Comparison of ENCODE assay signal across 8 cellular contexts in the genomic region with DNA sequence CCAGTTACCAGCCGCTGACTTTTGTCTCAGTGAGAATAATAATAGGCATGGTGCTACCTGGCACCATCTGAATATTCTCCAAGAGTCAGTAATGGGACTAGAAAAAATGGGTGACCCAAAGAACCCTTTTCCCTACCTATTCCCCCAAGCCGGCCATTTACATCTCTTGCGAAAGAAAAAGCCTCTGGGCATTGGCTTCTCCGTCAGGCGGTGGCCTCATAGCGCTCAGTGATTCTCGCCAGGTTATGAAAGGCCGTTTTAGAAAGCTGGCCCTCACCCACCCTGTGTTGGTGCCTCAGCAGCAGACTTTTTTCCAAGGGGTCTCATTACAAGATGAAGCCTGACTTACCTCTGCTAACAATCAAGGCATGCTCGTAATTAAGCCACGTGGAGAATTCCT. TPM values are rescaled to one million over a fixed set of nuclear protein-coding genes. Genes with fewer than 3 reads are reported as not detected.
DNase-seq lines count a peak whose midpoint lies in the region; ATAC-seq and TF ChIP-seq lines count a peak whose summit lies in the region.

No MANE protein-coding gene starts in this region.

- no peaks in the 10 kb centered on the region for H3K4me1 ChIP-seq in SJCRH30

- in situ Hi-C loops in G401 (cut with HindIII; ENCODE audit: low sequenced_read_pairs) = no loop called here

- no peak for TF ChIP-seq CTCF in fibroblast of pulmonary artery (IDR thresholded peaks at IDR 0.05; ENCODE audit: low read length, missing control alignments)

- H3K4me3 ChIP-seq in SJCRH30 = peak overlapping the region; percentile 82
- H3K4me3 ChIP-seq in fibroblast of pulmonary artery (replicated peaks; ENCODE audit: low read depth, low read length) = peak overlapping the region; percentile 74

- DNase-seq in G401 (ENCODE audit: low spot score) (peak; percentile 74), SJCRH30 (peak; percentile 40 to 68), fibroblast of pulmonary artery (ENCODE audit: low read depth) (peak; percentile 39), putamen (ENCODE audit: low spot score) (peak; percentile 21), MV-4-11 (lab: John Stamatoyannopoulos, UW) (no peak), OCI-M2 (lab: John Stamatoyannopoulos, UW; ENCODE audit: unreplicated experiment) (no peak)

- no peaks in the 10 kb centered on the region for H3K9me3 ChIP-seq in SJCRH30 (replicated peaks)

- ATAC-seq in GM21786 (IDR thresholded peaks at IDR 0.05; ENCODE audit: unreplicated experiment) (no peak), HG03378 (IDR thresholded peaks at IDR 0.05; ENCODE audit: unreplicated experiment) (no peak)

- H3K36me3 ChIP-seq in SJCRH30 = no peaks in the 10 kb centered on the region

- no peaks in the 10 kb centered on the region for H3K27me3 ChIP-seq in SJCRH30

- peak overlapping the region; percentile 72 for H3K27ac ChIP-seq in SJCRH30

RNA-seq across cellular contexts. Expression of a gene that starts 0.6 kb away (rescaled TPM):
- 4.7 and 16.9 TPM in 2 replicates for total RNA-seq in G401 (2014; rRNA removed; shearing (Covaris generic))
- total RNA-seq in SJCRH30 (2014; rRNA removed; shearing (Covaris generic)) = 24.4 and 26.2 TPM in 2 replicates

Comparison
In these comparisons a context has a peak if more than half of its experiments do, and no peak if none do; other contexts are left out.
1. DNase-seq: peak in G401 (single experiment), SJCRH30 (2 of 2), fibroblast of pulmonary artery (single experiment) and putamen (single experiment); none in MV-4-11 (single experiment) and OCI-M2 (single experiment).